In genomic region chrX:154411322-154411980, GRCh38 we compare ENCODE assay signal across 9 cellular contexts. TPM values are rescaled to one million over a fixed set of nuclear protein-coding genes. Genes with fewer than 3 reads are reported as not detected.
DNase-seq lines count a peak whose midpoint lies in the region; ATAC-seq, FAIRE-seq and TF ChIP-seq lines count a peak whose summit lies in the region.
"Had no signal": no experiment of that assay in that cellular context is flagged by ENCODE, and none has a peak within 500 bp of the region (broad histone marks: within the 10 kb centered on the region; RNA-seq: fewer than 3 reads in every experiment).

Gene TAFAZZIN (plus strand): TSS chrX:154411539. CDS start chrX:154411844, 305 bp downstream.

- H2AFZ ChIP-seq in SU-DHL-6 (ENCODE audit: low read depth, low read length, severe bottlenecking) = peak within 1 kb of the TSS; percentile 66

- H3K4me1 ChIP-seq in CD8-positive, alpha-beta memory T cell (ENCODE audit: insufficient read depth, low read length) = peaks cover 9% of the 10 kb centered on the region
- H3K4me1 ChIP-seq in pancreas (no peaks in the 10 kb centered on the region), urinary bladder (ENCODE audit: insufficient read depth) (no peaks in the 10 kb centered on the region)

- peaks cover 7 to 23% (median 10%) of the 10 kb centered on the region in 3 donors for H3K4me1 Mint-ChIP-seq in CD8-positive, alpha-beta memory T cell

- no peaks in the 10 kb centered on the region for H3K9me3 ChIP-seq in CD8-positive, alpha-beta memory T cell (ENCODE audit: low read length)
- H3K9me3 ChIP-seq in SU-DHL-6 (ENCODE audit: insufficient read depth, low read length) (no peaks in the 10 kb centered on the region), pancreas (no peaks in the 10 kb centered on the region)

- intact Hi-C loops in Right ventricle myocardium superior (cut with DNase I) = no loop called here
- intact Hi-C loops in pancreas (cut with DNase I) = no loop called here

- peaks cover 0 to 9% (median 2%) of the 10 kb centered on the region in 3 donors for H3K36me3 Mint-ChIP-seq in CD8-positive, alpha-beta memory T cell

- peak within 1 kb of the TSS; percentile 98 for H3K9ac ChIP-seq in SU-DHL-6 (ENCODE audit: low read length)

- H3F3A ChIP-seq in SU-DHL-6 (ENCODE audit: insufficient read depth) = 0 out of 2 replicates have a peak, but pooled peaks cover 5% of the 10 kb centered on the region

- TF ChIP-seq CTCF in SU-DHL-6 (IDR thresholded peaks at IDR 0.05; ENCODE audit: insufficient read depth, low read length, poor library complexity, severe bottlenecking) (no peak), pancreas (IDR thresholded peaks at IDR 0.05) (no peak)

- no peaks in the 10 kb centered on the region for H3K9me3 Mint-ChIP-seq in CD8-positive, alpha-beta memory T cell

- ATAC-seq in GM21360 (IDR thresholded peaks at IDR 0.05; ENCODE audit: unreplicated experiment) = peak; percentile 27
- ATAC-seq in Right ventricle myocardium superior (ENCODE audit: poor library complexity) = peak; percentile 85
- peak; percentile 83 to 89 (median 87) for ATAC-seq in pancreas

- POLR2A ChIA-PET in CD8-positive, alpha-beta memory T cell (lab: Charles Lee) = interaction anchor here (0.5 to 1.5 kb wide), 6 partner anchors 11 to 485 kb away, joined by 3 to 5 read pairs (median 4); no protein-coding TSS in a partner anchor

- H3K27me3 ChIP-seq in CD8-positive, alpha-beta memory T cell (ENCODE audit: insufficient read depth, low read length, poor library complexity, severe bottlenecking) = no peaks in the 10 kb centered on the region
- H3K27me3 ChIP-seq in SU-DHL-6 (ENCODE audit: low read length) (no peaks in the 10 kb centered on the region), pancreas (no peaks in the 10 kb centered on the region)

- peak within 1 kb of the TSS; percentile 85 to 98 (median 89) for H3K4me3 Mint-ChIP-seq in CD8-positive, alpha-beta memory T cell

- H3K4me2 ChIP-seq in SU-DHL-6 (ENCODE audit: low read depth, low read length, poor library complexity, severe bottlenecking) = peak within 1 kb of the TSS; percentile 92

- H3K36me3 ChIP-seq in CD8-positive, alpha-beta memory T cell (ENCODE audit: insufficient read depth, low read length) = no peaks in the 10 kb centered on the region
- no peaks in the 10 kb centered on the region for H3K36me3 ChIP-seq in SU-DHL-6 (ENCODE audit: low read length)
- H3K36me3 ChIP-seq in pancreas = no peaks in the 10 kb centered on the region
- no peaks in the 10 kb centered on the region for H3K36me3 ChIP-seq in urinary bladder (ENCODE audit: insufficient read depth)

- no peaks in the 10 kb centered on the region for H3K79me2 ChIP-seq in SU-DHL-6 (ENCODE audit: insufficient read depth, low read length)

- peaks cover 0 to 5% of the 10 kb centered on the region in 2 donors for H3K27me3 Mint-ChIP-seq in CD8-positive, alpha-beta memory T cell

- H4K20me1 ChIP-seq in SU-DHL-6 (ENCODE audit: low read depth, low read length) = no peaks in the 10 kb centered on the region

- H3K27ac ChIP-seq in CD8-positive, alpha-beta memory T cell (ENCODE audit: low read depth, low read length) = peak within 1 kb of the TSS; percentile 59
- peak within 1 kb of the TSS; percentile 79 for H3K27ac ChIP-seq in SU-DHL-6 (ENCODE audit: low read depth, low read length)
- peak within 1 kb of the TSS; percentile 56 to 84 (median 69) for H3K27ac ChIP-seq in pancreas
- peak within 1 kb of the TSS; percentile 99 for H3K27ac ChIP-seq in urinary bladder (ENCODE audit: low read depth)

- no peaks in the 10 kb centered on the region for H3K9me2 ChIP-seq in SU-DHL-6 (replicated peaks; ENCODE audit: insufficient read depth, low read length)

- peak; percentile 59 to 83 (median 70) for DNase-seq in CD8-positive, alpha-beta memory T cell
- peak; percentile 31 to 35 for DNase-seq in Kasumi-1 (lab: John Stamatoyannopoulos, UW)
- peak; percentile 42 for DNase-seq in activated naive CD8-positive, alpha-beta T cell treated with anti-CD3 and anti-CD28 coated beads, Interleukin-2, amount 50 U/mL, for 16 hours (ENCODE audit: low read depth, low spot score)
- peak; percentile 82 for DNase-seq in Right ventricle myocardium superior
- peak; percentile 61 to 86 (median 70) for DNase-seq in pancreas

- H3K4me3 ChIP-seq in CD8-positive, alpha-beta memory T cell (ENCODE audit: low read length) = peak within 1 kb of the TSS; percentile 59
- H3K4me3 ChIP-seq in SU-DHL-6 (ENCODE audit: insufficient read depth, low read length, poor library complexity, severe bottlenecking) = peak within 1 kb of the TSS; percentile 71
- peak within 1 kb of the TSS; percentile 38 to 66 (median 46) for H3K4me3 ChIP-seq in pancreas
- H3K4me3 ChIP-seq in urinary bladder (ENCODE audit: low read depth, low read length) = peak within 1 kb of the TSS; percentile 80

- WGBS in pancreas, 2 donors = 0 to 29% methylated on average over 56 to 72 of the region's 72 CpGs
- under 1% methylated on average over 71 of the region's 72 CpGs for WGBS in urinary bladder

- FAIRE-seq in pancreas (lab: Jason Lieb, UNC) = no peak
- FAIRE-seq: endometrium had no signal

- CTCF ChIA-PET in CD8-positive, alpha-beta memory T cell (lab: Charles Lee) = interaction anchor here (0.8 to 2.7 kb wide), 2 partner anchors 13 to 116 kb away, joined by 3 to 12 read pairs; partner anchors contain the start of gene RPL10

- peak within 1 kb of the TSS; percentile 80 to 99 (median 92) for H3K27ac Mint-ChIP-seq in CD8-positive, alpha-beta memory T cell

RNA-seq across cellular contexts. Expression of gene TAFAZZIN, which starts in this region (rescaled TPM):
- 10 to 100 TPM; 51.9 to 52.3 TPM for total RNA-seq in CD8-positive, alpha-beta memory T cell
- polyA plus RNA-seq in CD8-positive, alpha-beta memory T cell = 41.4 TPM
- 36.1 TPM for total RNA-seq in Right ventricle myocardium superior
- 10 to 100 TPM; 14.6 to 26.7 (median 17.1) TPM for total RNA-seq in pancreas
- 10 to 100 TPM; 77.0 to 82.7 TPM for polyA plus RNA-seq in pancreas
- total RNA-seq in urinary bladder = 13.4 TPM
- 33.4 TPM for polyA plus RNA-seq in urinary bladder

Comparison
In these comparisons a context has a peak if more than half of its experiments do, and no peak if none do; other contexts are left out.
1. Peak in every context shown above with its lines: DNase-seq, ATAC-seq, H3K4me3 ChIP-seq and H3K27ac ChIP-seq.
2. ATAC-seq: peak in every context shown above with its lines; median percentile 87 in pancreas; 85 in Right ventricle myocardium superior; 27 in GM21360.